ENCODE assay signal across 2 cellular contexts in genomic region chr17:49920370-49920769, GRCh38.
A peak's percentile ranks its signal among the peaks of the same experiment; 100 is the strongest.
TF ChIP-seq lines count a peak whose summit lies in the region.

No MANE protein-coding gene starts in this region.

TF ChIP-seq in HEK293, 187 proteins besides CTCF, POLR2A, EP300 and RAD21:
- TF ChIP-seq GLIS1 (tag by site-specific recombination; IDR thresholded peaks at IDR 0.05) (peak; percentile 41; the same call in 1 of the 2 replicates), ZNF311 (tag by site-specific recombination; IDR thresholded peaks at IDR 0.05; ENCODE audit: borderline replicate concordance) (no peak), ZIC2 (tag by site-specific recombination; IDR thresholded peaks at IDR 0.05) (peak; percentile 29), ZNF155 (tag by site-specific recombination; IDR thresholded peaks at IDR 0.05) (no peak), IKZF3 (tag by site-specific recombination; IDR thresholded peaks at IDR 0.05) (no peak)

TF ChIP-seq in K562, 482 proteins besides CTCF, POLR2A, EP300 and RAD21:
- no peak for TF ChIP-seq NFXL1 (CRISPR knock-in tag; IDR thresholded peaks at IDR 0.05)
- peak; percentile 24; the same call in 1 of the 2 replicates for TF ChIP-seq CBFA2T3 (IDR thresholded peaks at IDR 0.05)
